9 cellular contexts compared by ENCODE assay signal in the genomic region with DNA sequence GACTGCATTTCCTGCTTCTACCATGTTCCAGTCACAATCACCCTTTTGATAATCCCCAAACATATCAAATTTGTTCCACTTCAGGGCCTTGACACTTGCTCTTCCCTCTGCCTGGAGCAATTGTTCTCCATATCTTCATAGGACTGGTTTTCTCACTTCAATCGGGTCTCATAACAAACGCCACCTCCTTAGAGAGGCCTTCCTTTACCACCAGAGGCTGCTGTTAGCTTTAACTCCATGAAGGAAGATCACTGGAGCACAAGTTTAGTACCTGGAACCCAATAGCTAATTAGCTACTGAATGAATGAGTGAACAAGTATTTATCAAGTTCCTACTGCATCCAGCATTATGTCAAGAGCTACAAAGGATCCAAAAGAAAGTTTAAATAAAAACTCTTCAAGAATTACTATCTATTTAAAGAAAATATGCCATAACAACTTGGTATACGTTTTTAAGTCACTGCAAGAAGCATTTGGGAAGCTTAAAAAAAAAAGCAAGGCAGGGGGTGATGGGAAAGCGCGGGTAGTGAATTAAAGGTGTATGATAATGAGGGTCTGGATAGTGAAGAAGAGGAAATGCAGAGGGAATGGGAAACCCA. TPM values are rescaled to one million over a fixed set of nuclear protein-coding genes. Genes with fewer than 3 reads are reported as not detected.
DNase-seq lines count a peak whose midpoint lies in the region; ATAC-seq, FAIRE-seq and TF ChIP-seq lines count a peak whose summit lies in the region.
"Had no signal": no experiment of that assay in that cellular context is flagged by ENCODE, and none has a peak within 500 bp of the region (broad histone marks: within the 10 kb centered on the region; RNA-seq: fewer than 3 reads in every experiment).

No MANE protein-coding gene starts in this region.

- CTCF ChIA-PET in K562 (lab: Yijun Ruan, JAX; ENCODE audit: low intra/inter-chr PET ratio): interaction anchor here (1.3 to 1.7 kb wide), 2 partner anchors 154 to 250 kb away, joined by 4 to 5 read pairs; a partner anchor contains a TSS
- CTCF ChIA-PET in activated CD4-positive, alpha-beta T cell treated with anti-CD3 and anti-CD28 coated beads for 36 hours (lab: Charles Lee): interaction anchor here (1.2 to 1.4 kb wide), 2 partner anchors 11 to 649 kb away, joined by 3 read pairs; no protein-coding TSS in a partner anchor

- H3K27me3 Mint-ChIP-seq in CD14-positive monocyte (ENCODE audit: low read depth in 3 of 3): no peaks in the 10 kb centered on the region
- H3K27me3 Mint-ChIP-seq in activated CD4-positive, alpha-beta T cell treated with anti-CD3 and anti-CD28 coated beads for 36 hours: no peaks in the 10 kb centered on the region
- H3K27me3 Mint-ChIP-seq: activated T-helper 17 cell treated with anti-CD3 and anti-CD28 coated beads, Interleukin-2, amount 50 U/mL, for 72 hours had no signal

- WGBS in K562 (ENCODE audit: insufficient coverage, low coverage, missing lambda C conversion rate): 56% methylated on average over 5 of the region's 5 CpGs

- H3K4me2 ChIP-seq in K562 (ENCODE audit: insufficient read depth, low read length): no peak overlapping the region

- ATAC-seq in K562 (peak; percentile 85), HG03108 (IDR thresholded peaks at IDR 0.05; ENCODE audit: unreplicated experiment) (no peak)
- ATAC-seq in activated CD4-positive, alpha-beta T cell treated with anti-CD3 and anti-CD28 coated beads for 36 hours: no peak
- ATAC-seq: activated T-helper 17 cell treated with anti-CD3 and anti-CD28 coated beads, Interleukin-2, amount 50 U/mL, for 72 hours had no signal

- no TSS peak for BruUV-seq in K562 (replicated peaks; lab: Mats Ljungman, UMichigan)

- no peak overlapping the region for H2AFZ ChIP-seq in K562 (ENCODE audit: low read depth, low read length)

- FAIRE-seq in HTR-8/SVneo (lab: Jason Lieb, UNC): no peak
- FAIRE-seq in K562 (lab: Jason Lieb, UNC): no peak

- TF ChIP-seq CTCF in CD14-positive monocyte (IDR thresholded peaks at IDR 0.05) (peak; percentile 21), K562 (IDR thresholded peaks at IDR 0.05 in 2 of 3, conservative IDR thresholded peaks at IDR 0.05 in 1 of 3; ENCODE audit: insufficient read depth in 2 of 3, low read depth in 1 of 3, low read length in 3 of 3) (peak; percentile 47 to 63 (median 56); a peak in 5 of 6 replicates)

- TF ChIP-seq EP300 in K562 (IDR thresholded peaks at IDR 0.05; ENCODE audit: low read length): no peak

- H3K27ac ChIP-seq in K562 (ENCODE audit: extremely low read depth, low read depth, low read length): no peak overlapping the region

- H3K9me3 ChIP-seq in K562 (replicated peaks; ENCODE audit: control insufficient read depth, insufficient read depth, low read depth, low read length): no peaks in the 10 kb centered on the region

- H3K27me3 ChIP-seq in K562 (ENCODE audit: control insufficient read depth in 2 of 2, insufficient read depth in 2 of 2, low read length in 2 of 2): no peaks in the 10 kb centered on the region

- in situ Hi-C loops in K562 (cut with MboI): no loop called here

- H3K4me1 Mint-ChIP-seq in CD14-positive monocyte: peaks cover 35% of the 10 kb centered on the region
- no peaks in the 10 kb centered on the region for H3K4me1 Mint-ChIP-seq in activated CD4-positive, alpha-beta T cell treated with anti-CD3 and anti-CD28 coated beads for 36 hours
- H3K4me1 Mint-ChIP-seq: activated T-helper 17 cell treated with anti-CD3 and anti-CD28 coated beads, Interleukin-2, amount 50 U/mL, for 72 hours had no signal

- H3K9me3 Mint-ChIP-seq in CD14-positive monocyte: peaks cover 0 to 2% (median 0%) of the 10 kb centered on the region in 7 donors
- no peaks in the 10 kb centered on the region for H3K9me3 Mint-ChIP-seq in activated CD4-positive, alpha-beta T cell treated with anti-CD3 and anti-CD28 coated beads for 36 hours (ENCODE audit: low read depth)
- H3K9me3 Mint-ChIP-seq: activated T-helper 17 cell treated with anti-CD3 and anti-CD28 coated beads, Interleukin-2, amount 50 U/mL, for 72 hours had no signal

- no peak overlapping the region for H3K4me3 Mint-ChIP-seq in CD14-positive monocyte
- H3K4me3 Mint-ChIP-seq in activated CD4-positive, alpha-beta T cell treated with anti-CD3 and anti-CD28 coated beads for 36 hours: no peak overlapping the region
- H3K4me3 Mint-ChIP-seq: activated T-helper 17 cell treated with anti-CD3 and anti-CD28 coated beads, Interleukin-2, amount 50 U/mL, for 72 hours had no signal

- TF ChIP-seq RAD21 in K562 (CRISPR knock-in tag; conservative IDR thresholded peaks at IDR 0.05 in 1 of 2, IDR thresholded peaks at IDR 0.05 in 1 of 2): peak; percentile 31 to 79

- H3K9ac ChIP-seq in K562 (ENCODE audit: insufficient read depth in 1 of 2, low read depth in 2 of 2, low read length in 2 of 2): no peak overlapping the region

- POLR2A ChIA-PET in K562 (lab: Yijun Ruan, JAX): interaction anchor here (0.7 to 1.4 kb wide), 5 partner anchors 10 to 34 kb away, joined by 3 read pairs; no protein-coding TSS in a partner anchor
- POLR2A ChIA-PET in activated CD4-positive, alpha-beta T cell treated with anti-CD3 and anti-CD28 coated beads for 36 hours (lab: Charles Lee): interaction anchor here (0.7 kb wide), 1 partner anchor 31 kb away, joined by 5 read pairs; no protein-coding TSS in a partner anchor

- H3K27ac Mint-ChIP-seq in CD14-positive monocyte: peak overlapping the region; percentile 31 to 88 (median 72)
- no peak overlapping the region for H3K27ac Mint-ChIP-seq in activated CD4-positive, alpha-beta T cell treated with anti-CD3 and anti-CD28 coated beads for 36 hours
- H3K27ac Mint-ChIP-seq: activated T-helper 17 cell treated with anti-CD3 and anti-CD28 coated beads, Interleukin-2, amount 50 U/mL, for 72 hours had no signal

- no peaks in the 10 kb centered on the region for H4K20me1 ChIP-seq in K562 (replicated peaks; ENCODE audit: control insufficient read depth, insufficient read depth, low read length)

- no peak for DNase-seq in CD14-positive monocyte (ENCODE audit: low spot score)
- peak; percentile 10 for DNase-seq in HTR-8/SVneo (ENCODE audit: insufficient read length, low spot score)
- peak in 1 of 4 experiments; percentile 39 for DNase-seq in K562 (ENCODE audit: extremely low read depth in 1 of 4, low spot score in 3 of 4)
- peak; percentile 23 for DNase-seq in left kidney (ENCODE audit: low read depth, low spot score)
- no peak for DNase-seq in central memory CD4-positive, alpha-beta T cell
- no peak for DNase-seq in HK-2 (ENCODE audit: unreplicated experiment)
- no peak for DNase-seq in activated CD4-positive, alpha-beta T cell treated with anti-CD3 and anti-CD28 coated beads for 36 hours

- peaks cover 0 to 6% of the 10 kb centered on the region in 2 experiments; a peak in 1 of 5 replicates for H3K4me1 ChIP-seq in K562 (replicated peaks in 1 of 2; ENCODE audit: control insufficient read depth in 2 of 2, insufficient read depth in 2 of 2, low read length in 2 of 2)

- H3K36me3 ChIP-seq in K562 (ENCODE audit: control insufficient read depth, insufficient read depth, low read length): no peaks in the 10 kb centered on the region

- peaks cover 6 to 9% of the 10 kb centered on the region in 2 donors for H3K36me3 Mint-ChIP-seq in CD14-positive monocyte
- no peaks in the 10 kb centered on the region for H3K36me3 Mint-ChIP-seq in activated CD4-positive, alpha-beta T cell treated with anti-CD3 and anti-CD28 coated beads for 36 hours (ENCODE audit: low read depth)

- no peak overlapping the region for H3K4me3 ChIP-seq in K562

- H3K79me2 ChIP-seq in K562 (ENCODE audit: control insufficient read depth, insufficient read depth, low read length): no peaks in the 10 kb centered on the region

- TF ChIP-seq POLR2A in K562 (conservative IDR thresholded peaks at IDR 0.05): no peak

- H3K9me1 ChIP-seq in K562 (ENCODE audit: control insufficient read depth, insufficient read depth, low read length): no peaks in the 10 kb centered on the region

- intact Hi-C loops in CD14-positive monocyte (cut with micrococcal nuclease): no loop called here
- intact Hi-C loops in K562 (cut with micrococcal nuclease): loop anchor here (1.0 to 5.0 kb wide), 3 partner anchors 120 to 250 kb away; no protein-coding TSS in a partner anchor
- intact Hi-C loops in activated CD4-positive, alpha-beta T cell treated with anti-CD3 and anti-CD28 coated beads for 36 hours (cut with DNase I, micrococcal nuclease): no loop called here

TF ChIP-seq in K562, 482 proteins besides CTCF, POLR2A, EP300 and RAD21 (continues in another document):
- TF ChIP-seq SMARCE1 (IDR thresholded peaks at IDR 0.05): no peak
- TF ChIP-seq, protein P1, sequence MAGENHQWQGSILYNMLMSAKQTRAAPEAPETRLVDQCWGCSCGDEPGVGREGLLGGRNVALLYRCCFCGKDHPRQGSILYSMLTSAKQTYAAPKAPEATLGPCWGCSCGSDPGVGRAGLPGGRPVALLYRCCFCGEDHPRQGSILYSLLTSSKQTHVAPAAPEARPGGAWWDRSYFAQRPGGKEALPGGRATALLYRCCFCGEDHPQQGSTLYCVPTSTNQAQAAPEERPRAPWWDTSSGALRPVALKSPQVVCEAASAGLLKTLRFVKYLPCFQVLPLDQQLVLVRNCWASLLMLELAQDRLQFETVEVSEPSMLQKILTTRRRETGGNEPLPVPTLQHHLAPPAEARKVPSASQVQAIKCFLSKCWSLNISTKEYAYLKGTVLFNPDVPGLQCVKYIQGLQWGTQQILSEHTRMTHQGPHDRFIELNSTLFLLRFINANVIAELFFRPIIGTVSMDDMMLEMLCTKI (IDR thresholded peaks at IDR 0.05; ENCODE audit: partially characterized antibody): no peak

RNA-seq across cellular contexts. Expression of a gene that starts 58.8 kb away (rescaled TPM):
- polyA plus RNA-seq in CD14-positive monocyte (10 to 100 TPM; 12.9 to 34.2 TPM), K562 (2011; rRNA removed) (19.8 and 20.9 TPM in 2 replicates), K562 (2014; fragmentation: Illumina TruSeq; extraction: Trizol) (16.9 and 20.0 TPM in 2 replicates), K562 (2014; fragmentation: Nextera tagmentation; extraction: Ambion mirVana) (1 to 10 TPM; 7.5 to 8.1 TPM), K562 (2014; rRNA removed) (14.2 and 21.4 TPM in 2 replicates)
- 47.7 and 122 TPM in 2 replicates for total RNA-seq in K562 (2011; cell fraction: chromatin; rRNA removed; ENCODE audit: low replicate concordance)
- total RNA-seq in K562 (2011; cell fraction: nucleolus; rRNA removed): 18.2 and 25.5 TPM in 2 replicates
- total RNA-seq in K562 (2011; cell fraction: nucleoplasm; rRNA removed): 38.1 and 47.5 TPM in 2 replicates
- total RNA-seq in K562 (2014; rRNA removed) (15.1 and 16.2 TPM in 2 replicates), K562 (2014; rRNA removed; fragmentation: Illumina TruSeq; extraction: Trizol) (30.7 and 33.1 TPM in 2 replicates), K562 (2015; rRNA removed; fragmentation: Illumina TruSeq; extraction: Trizol) (38.6 and 39.4 TPM in 2 replicates), K562 (2021) (18.7 and 19.7 TPM in 2 replicates)
- 7.0 and 11.9 TPM in 2 replicates for polyA plus RNA-seq in K562 (2011; cell fraction: cytosol; rRNA removed)
- polyA plus RNA-seq in K562 (2011; cell fraction: nucleus; rRNA removed): 39.3 and 42.1 TPM in 2 replicates
- 11.6 and 14.6 TPM in 2 replicates for polyA plus RNA-seq in K562 (2012)
- polyA minus RNA-seq in K562 (2011; rRNA and poly(A)+ RNA removed): 56.8 and 85.7 TPM in 2 replicates
- polyA minus RNA-seq in K562 (2011; cell fraction: cytosol; rRNA and poly(A)+ RNA removed): 13.4 and 18.4 TPM in 2 replicates
- polyA minus RNA-seq in K562 (2011; cell fraction: nucleus; rRNA and poly(A)+ RNA removed): 45.0 and 103 TPM in 2 replicates
- 1 to 10 TPM; 8.1 to 8.4 TPM for total RNA-seq in activated CD4-positive, alpha-beta T cell treated with anti-CD3 and anti-CD28 coated beads for 36 hours

Comparison
In these comparisons a context has a peak if more than half of its experiments do, and no peak if none do; other contexts are left out.
1. DNase-seq: peak in HTR-8/SVneo (single experiment) and left kidney (single experiment); none in CD14-positive monocyte (single experiment), central memory CD4-positive, alpha-beta T cell (single experiment), HK-2 (single experiment) and activated CD4-positive, alpha-beta T cell treated with anti-CD3 and anti-CD28 coated beads for 36 hours (single experiment).